Comparison of ENCODE assay signal across 8 cellular contexts in genomic region chr1:147172168-147173016, GRCh38. TPM values are rescaled to one million over a fixed set of nuclear protein-coding genes. Genes with fewer than 3 reads are reported as not detected.
DNase-seq lines count a peak whose midpoint lies in the region; ATAC-seq and TF ChIP-seq lines count a peak whose summit lies in the region.

Gene PRKAB2, minus strand, starts transcription at chr1:147172470. Its CDS starts 326 bp downstream, at chr1:147172144.

- H3K27ac ChIP-seq in prostate gland, result peak within 1 kb of the TSS; percentile 87 to 93

- intact Hi-C loops in left ventricle myocardium superior (cut with micrococcal nuclease), result loop anchor here (2.0 kb wide), 1 partner anchor 70 kb away; the partner anchor contains the start of gene CHD1L
- intact Hi-C loops in prostate gland (cut with DNase I), result loop anchor here (1.0 kb wide), 1 partner anchor 70 kb away; the partner anchor contains the start of gene CHD1L

- WGBS in prostate gland, result under 1% methylated on average over 60 of the region's 72 CpGs

- no peaks in the 10 kb centered on the region for H3K36me3 ChIP-seq in prostate gland

- TF ChIP-seq CTCF in prostate gland (IDR thresholded peaks at IDR 0.05), result peak; percentile 81 to 98 (median 93)

- H3K27me3 ChIP-seq in prostate gland (replicated peaks; ENCODE audit: insufficient read depth), result no peaks in the 10 kb centered on the region

- H3K4me1 ChIP-seq in prostate gland (replicated peaks), result no peaks in the 10 kb centered on the region

- ATAC-seq in HG02870 (IDR thresholded peaks at IDR 0.05; ENCODE audit: unreplicated experiment) (peak; percentile 86), left ventricle myocardium superior (peak; percentile 97)

- peak; percentile 66 for DNase-seq in NCI-H1436 treated with DMSO at 0.1 percent for 48 hours (lab: John Stamatoyannopoulos, UW)
- DNase-seq in T-helper 1 cell, result peak; percentile 65 to 94 (median 80)
- DNase-seq in amygdala (lab: John Stamatoyannopoulos, UW), result peak; percentile 72 to 99 (median 92)
- DNase-seq in left ventricle myocardium superior, result peak; percentile 99
- DNase-seq in prostate gland (ENCODE audit: low spot score), result peak; percentile 96
- peak; percentile 97 for DNase-seq in ureter (ENCODE audit: low spot score)

- peak within 1 kb of the TSS; percentile 74 to 91 for H3K4me3 ChIP-seq in prostate gland

- TF ChIP-seq POLR2A in GM15510 (IDR thresholded peaks at IDR 0.05; ENCODE audit: borderline replicate concordance, extremely low read depth, insufficient read length) (peak; percentile 72), prostate gland (IDR thresholded peaks at IDR 0.05) (peak; percentile 56)

- no peaks in the 10 kb centered on the region for H3K9me3 ChIP-seq in prostate gland

RNA-seq across cellular contexts. Expression of gene PRKAB2, which starts in this region (rescaled TPM):
- total RNA-seq in left ventricle myocardium superior (44.7 TPM), prostate gland (10 to 100 TPM; 12.3 to 14.0 TPM), ureter (14.4 TPM)

Comparison
In these comparisons a context has a peak if more than half of its experiments do, and no peak if none do; other contexts are left out.
1. Peak in every context shown above with its lines: DNase-seq, ATAC-seq, H3K4me3 ChIP-seq and H3K27ac ChIP-seq.